ENCODE assay signal across 14 cellular contexts in genomic region chr1:150554086-150554452, GRCh38. TPM values are rescaled to one million over a fixed set of nuclear protein-coding genes. Genes with fewer than 3 reads are reported as not detected.
"Had no signal": no experiment of that assay in that cellular context is flagged by ENCODE, and none has a peak within 500 bp of the region (broad histone marks: within the 10 kb centered on the region; RNA-seq: fewer than 3 reads in every experiment).

No MANE protein-coding gene starts in this region.

- H3K36me3 Mint-ChIP-seq: activated CD4-positive, alpha-beta memory T cell treated with anti-CD3 and anti-CD28 coated beads for 36 hours; activated naive CD8-positive, alpha-beta T cell treated with anti-CD3 and anti-CD28 coated beads, Interleukin-2, amount 10 ng/mL, durations not matched to agents 7 days and 5 days had no signal

- H3K9me3 ChIP-seq: upper lobe of left lung had no signal

- H3K4me3 Mint-ChIP-seq: activated CD4-positive, alpha-beta memory T cell treated with anti-CD3 and anti-CD28 coated beads for 36 hours; activated naive CD8-positive, alpha-beta T cell treated with anti-CD3 and anti-CD28 coated beads, Interleukin-2, amount 10 ng/mL, durations not matched to agents 7 days and 5 days; activated T-cell treated with anti-CD3 and anti-CD28 coated beads, Interleukin-2, amount 50 U/mL, for 72 hours; stimulated activated effector memory CD8-positive, alpha-beta T cell treated with anti-CD3 and anti-CD28 coated beads, Interleukin-12 subunit alpha, Interleukin-12 subunit beta, amount 100 ng/mL, for 72 hours; T-helper 2 cell treated with Interferon-gamma antibody and Interleukin-4, amounts not matched to agents 5 μg/mL and 100 μg/mL, for 36 hours had no signal

- H3K27me3 ChIP-seq: hepatocyte, upper lobe of left lung had no signal

- DNase-seq: activated CD4-positive, alpha-beta memory T cell treated with anti-CD3 and anti-CD28 coated beads for 36 hours; activated CD4-positive, alpha-beta T cell treated with anti-CD3 and anti-CD28 coated beads for 1 hour; activated gamma-delta T cell treated with Interleukin-2 at 50 U/mL for 16 hours; activated naive CD8-positive, alpha-beta T cell treated with anti-CD3 and anti-CD28 coated beads, Interleukin-2, amount 10 ng/mL, durations not matched to agents 7 days and 5 days; activated T-cell treated with anti-CD3 and anti-CD28 coated beads, Interleukin-2, amount 50 U/mL, for 72 hours; cortex of kidney; effector memory CD4-positive, alpha-beta T cell; midbrain; upper lobe of left lung had no signal

- H3K27ac Mint-ChIP-seq: activated CD4-positive, alpha-beta memory T cell treated with anti-CD3 and anti-CD28 coated beads for 36 hours; activated naive CD8-positive, alpha-beta T cell treated with anti-CD3 and anti-CD28 coated beads, Interleukin-2, amount 10 ng/mL, durations not matched to agents 7 days and 5 days; activated T-cell treated with anti-CD3 and anti-CD28 coated beads, Interleukin-2, amount 50 U/mL, for 72 hours; stimulated activated effector memory CD8-positive, alpha-beta T cell treated with anti-CD3 and anti-CD28 coated beads, Interleukin-12 subunit alpha, Interleukin-12 subunit beta, amount 100 ng/mL, for 72 hours; T-helper 2 cell treated with Interferon-gamma antibody and Interleukin-4, amounts not matched to agents 5 μg/mL and 100 μg/mL, for 36 hours had no signal

- H3K9me3 Mint-ChIP-seq: activated CD4-positive, alpha-beta memory T cell treated with anti-CD3 and anti-CD28 coated beads for 36 hours; activated naive CD8-positive, alpha-beta T cell treated with anti-CD3 and anti-CD28 coated beads, Interleukin-2, amount 10 ng/mL, durations not matched to agents 7 days and 5 days; activated T-cell treated with anti-CD3 and anti-CD28 coated beads, Interleukin-2, amount 50 U/mL, for 72 hours; stimulated activated effector memory CD8-positive, alpha-beta T cell treated with anti-CD3 and anti-CD28 coated beads, Interleukin-12 subunit alpha, Interleukin-12 subunit beta, amount 100 ng/mL, for 72 hours; T-helper 2 cell treated with Interferon-gamma antibody and Interleukin-4, amounts not matched to agents 5 μg/mL and 100 μg/mL, for 36 hours had no signal

- H3K4me3 ChIP-seq: hepatocyte, smooth muscle cell, upper lobe of left lung had no signal

- ATAC-seq: activated T-cell treated with anti-CD3 and anti-CD28 coated beads, Interleukin-2, amount 50 U/mL, for 72 hours; stimulated activated effector memory CD8-positive, alpha-beta T cell treated with anti-CD3 and anti-CD28 coated beads, Interleukin-12 subunit alpha, Interleukin-12 subunit beta, amount 100 ng/mL, for 72 hours had no signal

- H3K27ac ChIP-seq: hepatocyte had no signal

RNA-seq across cellular contexts. Expression of gene FALEC, which starts 38.5 kb away (rescaled TPM):
- total RNA-seq: activated CD4-positive, alpha-beta memory T cell treated with anti-CD3 and anti-CD28 coated beads for 36 hours; hepatocyte; kidney epithelial cell; smooth muscle cell had no signal
